Comparison of ENCODE assay signal across 21 cellular contexts in genomic region chr6:14827366-14827765, GRCh38.
"Had no signal": no experiment of that assay in that cellular context is flagged by ENCODE, and none has a peak within 500 bp of the region (broad histone marks: within the 10 kb centered on the region; RNA-seq: fewer than 3 reads in every experiment).

No MANE protein-coding gene starts in this region.

- ATAC-seq: gastroesophageal sphincter; left ventricle myocardium superior; natural killer cell treated with Interleukin-12 subunit alpha and Interleukin-12 subunit beta and Interleukin-15 and Interleukin-18, amount 100 ng/mL, for 72 hours; psoas muscle; stimulated activated naive B cell treated with anti-CD40 and anti-IgM and Interleukin-4, amounts not matched to agents 10 μg/mL and 1 μg/mL and 100 μg/mL, for 72 hours; upper lobe of right lung had no signal

- H3K27ac Mint-ChIP-seq: activated naive CD8-positive, alpha-beta T cell; natural killer cell treated with Interleukin-12 subunit alpha and Interleukin-12 subunit beta and Interleukin-15 and Interleukin-18, amount 100 ng/mL, for 72 hours; stimulated activated naive B cell treated with anti-CD40 and anti-IgM and Interleukin-4, amounts not matched to agents 10 μg/mL and 1 μg/mL and 100 μg/mL, for 72 hours; T-helper 2 cell treated with Interferon-gamma antibody and Interleukin-4, amounts not matched to agents 5 μg/mL and 100 μg/mL, for 36 hours had no signal

- H3K27me3 Mint-ChIP-seq: activated naive CD8-positive, alpha-beta T cell; stimulated activated naive B cell treated with anti-CD40 and anti-IgM and Interleukin-4, amounts not matched to agents 10 μg/mL and 1 μg/mL and 100 μg/mL, for 72 hours had no signal

- H3K36me3 Mint-ChIP-seq: activated naive CD8-positive, alpha-beta T cell; natural killer cell treated with Interleukin-12 subunit alpha and Interleukin-12 subunit beta and Interleukin-15 and Interleukin-18, amount 100 ng/mL, for 72 hours; stimulated activated naive B cell treated with anti-CD40 and anti-IgM and Interleukin-4, amounts not matched to agents 10 μg/mL and 1 μg/mL and 100 μg/mL, for 72 hours had no signal

- H3K4me3 Mint-ChIP-seq: activated naive CD8-positive, alpha-beta T cell; natural killer cell treated with Interleukin-12 subunit alpha and Interleukin-12 subunit beta and Interleukin-15 and Interleukin-18, amount 100 ng/mL, for 72 hours; stimulated activated naive B cell treated with anti-CD40 and anti-IgM and Interleukin-4, amounts not matched to agents 10 μg/mL and 1 μg/mL and 100 μg/mL, for 72 hours; T-helper 2 cell treated with Interferon-gamma antibody and Interleukin-4, amounts not matched to agents 5 μg/mL and 100 μg/mL, for 36 hours had no signal

- H3K9me3 Mint-ChIP-seq: natural killer cell treated with Interleukin-12 subunit alpha and Interleukin-12 subunit beta and Interleukin-15 and Interleukin-18, amount 100 ng/mL, for 72 hours; T-helper 2 cell treated with Interferon-gamma antibody and Interleukin-4, amounts not matched to agents 5 μg/mL and 100 μg/mL, for 36 hours had no signal

- DNase-seq: activated CD4-positive, alpha-beta T cell treated with anti-CD3 and anti-CD28 coated beads for 4 hours; activated CD4-positive, alpha-beta T cell treated with anti-CD3 and anti-CD28 coated beads, Interleukin-2, amount 50 U/mL, for 4 hours; activated CD8-positive, alpha-beta memory T cell treated with anti-CD3 and anti-CD28 coated beads for 24 hours; activated effector memory CD4-positive, alpha-beta T cell treated with Interleukin-2 at 50 U/mL for 16 hours; activated naive CD4-positive, alpha-beta T cell treated with Interleukin-2 at 50 U/mL for 16 hours; brain microvascular endothelial cell; islet precursor cell; left ventricle myocardium superior; mucosa of descending colon; nucleus accumbens; psoas muscle; sigmoid colon; stimulated activated CD4-positive, alpha-beta T cell treated with anti-CD3 and anti-CD28 coated beads, Interleukin-1b, Interleukin-23, amount 100 ng/mL, for 48 hours; stimulated activated naive B cell treated with anti-CD40 and anti-IgM and Interleukin-4, amounts not matched to agents 10 μg/mL and 1 μg/mL and 100 μg/mL, for 72 hours; stomach; thyroid gland; upper lobe of right lung had no signal
